ENCODE assay signal across 8 cellular contexts in the genomic region with DNA sequence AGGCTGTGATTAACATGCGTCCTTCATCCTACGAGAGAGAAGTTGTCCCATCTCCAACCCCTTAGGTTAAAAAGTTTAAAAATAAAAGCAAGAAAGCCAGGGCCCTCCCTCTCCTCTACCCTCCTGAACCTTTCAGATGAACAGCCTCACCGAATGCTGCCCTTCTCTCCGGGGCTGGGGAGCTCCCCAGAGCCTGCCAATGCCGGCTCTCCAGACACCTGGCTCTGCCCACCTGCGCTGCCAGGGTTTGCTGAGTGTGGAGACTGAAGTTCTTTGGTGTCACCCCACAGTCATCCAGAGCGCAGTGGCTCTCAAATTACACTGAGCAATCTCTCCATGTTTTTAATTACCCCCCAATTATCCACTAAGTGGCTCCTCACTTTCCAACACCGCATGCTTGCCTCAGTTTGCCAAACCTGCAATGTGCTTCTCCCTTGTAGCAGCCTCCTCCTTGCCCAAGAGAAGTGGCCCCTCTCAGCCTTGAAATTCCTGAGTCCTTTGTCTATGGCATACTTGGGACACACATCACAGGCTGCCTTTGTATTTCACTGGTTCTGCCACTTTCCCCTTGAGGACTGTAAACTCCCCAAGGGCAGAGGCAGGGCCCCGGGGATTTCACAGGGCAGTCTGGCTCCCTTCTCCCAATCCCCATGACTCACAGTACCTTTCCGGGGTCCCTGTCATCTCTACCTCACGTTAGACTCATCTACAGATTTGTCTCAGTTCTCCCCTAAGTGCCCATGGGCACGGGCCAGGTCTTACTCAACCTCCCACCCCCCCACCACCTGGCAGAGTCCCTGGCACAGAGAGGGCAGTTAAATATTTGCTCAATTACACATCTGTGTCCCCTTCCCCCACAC. TPM values are rescaled to one million over a fixed set of nuclear protein-coding genes. Genes with fewer than 3 reads are reported as not detected.
DNase-seq lines count a peak whose midpoint lies in the region; ATAC-seq and TF ChIP-seq lines count a peak whose summit lies in the region.

No MANE protein-coding gene starts in this region.

- peaks cover 17% of the 10 kb centered on the region for H3K36me3 ChIP-seq in upper lobe of right lung

- H3K27ac Mint-ChIP-seq in activated CD8-positive, alpha-beta T cell treated with anti-CD3 and anti-CD28 coated beads, Interleukin-2, amount 10 ng/mL, durations not matched to agents 7 days and 5 days, result peak overlapping the region; percentile 92
- peak overlapping the region; percentile 97 for H3K27ac Mint-ChIP-seq in nephron progenitor cell

- POLR2A ChIA-PET in activated CD8-positive, alpha-beta T cell treated with anti-CD3 and anti-CD28 coated beads, Interleukin-2, amount 10 ng/mL, durations not matched to agents 7 days and 5 days (lab: Charles Lee), result interaction anchor here (0.6 to 5.1 kb wide), 19 partner anchors 9 to 660 kb away, joined by 3 to 37 read pairs (median 6); no protein-coding TSS in a partner anchor

- peak overlapping the region; percentile 88 for H3K4me3 Mint-ChIP-seq in activated CD8-positive, alpha-beta T cell treated with anti-CD3 and anti-CD28 coated beads, Interleukin-2, amount 10 ng/mL, durations not matched to agents 7 days and 5 days
- peak overlapping the region; percentile 86 for H3K4me3 Mint-ChIP-seq in nephron progenitor cell

- no peak for ATAC-seq in activated CD8-positive, alpha-beta T cell treated with anti-CD3 and anti-CD28 coated beads, Interleukin-2, amount 10 ng/mL, durations not matched to agents 7 days and 5 days
- ATAC-seq in upper lobe of right lung, result peak; percentile 6

- peak overlapping the region; percentile 96 for H3K27ac ChIP-seq in upper lobe of right lung

- H3K4me1 Mint-ChIP-seq in activated CD8-positive, alpha-beta T cell treated with anti-CD3 and anti-CD28 coated beads, Interleukin-2, amount 10 ng/mL, durations not matched to agents 7 days and 5 days (ENCODE audit: low read depth), result peaks cover 63% of the 10 kb centered on the region
- peaks cover 37% of the 10 kb centered on the region for H3K4me1 Mint-ChIP-seq in nephron progenitor cell

- peaks cover 49% of the 10 kb centered on the region for H3K36me3 Mint-ChIP-seq in activated CD8-positive, alpha-beta T cell treated with anti-CD3 and anti-CD28 coated beads, Interleukin-2, amount 10 ng/mL, durations not matched to agents 7 days and 5 days (ENCODE audit: low read depth)
- H3K36me3 Mint-ChIP-seq in nephron progenitor cell (ENCODE audit: low read depth), result peaks cover 6% of the 10 kb centered on the region

- H3K27me3 ChIP-seq in upper lobe of right lung, result no peaks in the 10 kb centered on the region

- H3K9me3 ChIP-seq in upper lobe of right lung, result no peaks in the 10 kb centered on the region

- peak overlapping the region; percentile 83 for H3K4me3 ChIP-seq in epithelial cell of esophagus (ENCODE audit: low read length)
- peak overlapping the region; percentile 96 for H3K4me3 ChIP-seq in upper lobe of right lung

- in situ Hi-C loops in GM13977 (cut with MboI; ENCODE audit: low pct_unique_long_range_greater_than_20kb, low sequenced_read_pairs, unreplicated experiment), result no loop called here

- peak; percentile 69 for DNase-seq in DMS 273 (lab: John Stamatoyannopoulos, UW; ENCODE audit: unreplicated experiment)
- DNase-seq in NCI-H1092 treated with DMSO at 0.1 percent for 48 hours (lab: John Stamatoyannopoulos, UW), result peak; percentile 67
- DNase-seq in activated CD8-positive, alpha-beta T cell treated with anti-CD3 and anti-CD28 coated beads, Interleukin-2, amount 10 ng/mL, durations not matched to agents 7 days and 5 days, result peak; percentile 48
- DNase-seq in epithelial cell of esophagus (ENCODE audit: low read depth), result peak; percentile 86
- no peak for DNase-seq in nephron progenitor cell
- DNase-seq in upper lobe of right lung, result peak; percentile 88
- no peak for DNase-seq in GM13977 (ENCODE audit: low spot score)
- DNase-seq in posterior vena cava (ENCODE audit: low spot score), result no peak

- no peaks in the 10 kb centered on the region for H3K9me3 Mint-ChIP-seq in activated CD8-positive, alpha-beta T cell treated with anti-CD3 and anti-CD28 coated beads, Interleukin-2, amount 10 ng/mL, durations not matched to agents 7 days and 5 days (ENCODE audit: insufficient read depth)
- H3K9me3 Mint-ChIP-seq in nephron progenitor cell, result no peaks in the 10 kb centered on the region

- H3K27me3 Mint-ChIP-seq in activated CD8-positive, alpha-beta T cell treated with anti-CD3 and anti-CD28 coated beads, Interleukin-2, amount 10 ng/mL, durations not matched to agents 7 days and 5 days (ENCODE audit: low read depth), result no peaks in the 10 kb centered on the region
- no peaks in the 10 kb centered on the region for H3K27me3 Mint-ChIP-seq in nephron progenitor cell (ENCODE audit: low read depth, poor library complexity)

- intact Hi-C loops in upper lobe of right lung (cut with DNase I) (loop anchor here (5.0 to 10.0 kb wide), 2 partner anchors 51 to 82 kb away; no protein-coding TSS in a partner anchor), posterior vena cava (cut with DNase I) (loop anchor here (2.0 to 5.0 kb wide), 3 partner anchors 58 to 82 kb away; no protein-coding TSS in a partner anchor)

- H3K4me1 ChIP-seq in upper lobe of right lung, result peaks cover 58% of the 10 kb centered on the region

- TF ChIP-seq CTCF in epithelial cell of esophagus (IDR thresholded peaks at IDR 0.05; ENCODE audit: insufficient read depth, low read depth, low read length, missing control alignments) (no peak), nephron progenitor cell (IDR thresholded peaks at IDR 0.05) (no peak), upper lobe of right lung (IDR thresholded peaks at IDR 0.05) (no peak), GM13977 (IDR thresholded peaks at IDR 0.05; ENCODE audit: extremely low read depth, insufficient read depth, missing control alignments) (no peak)

- CTCF ChIA-PET in activated CD8-positive, alpha-beta T cell treated with anti-CD3 and anti-CD28 coated beads, Interleukin-2, amount 10 ng/mL, durations not matched to agents 7 days and 5 days (lab: Charles Lee), result interaction anchor here (0.7 to 2.9 kb wide), 17 partner anchors 9 to 85 kb away, joined by 3 to 28 read pairs (median 4); no protein-coding TSS in a partner anchor

RNA-seq across cellular contexts. Expression of a gene that starts 2.0 kb away (rescaled TPM):
- 100 to 1,000 TPM; 857 to 883 TPM for total RNA-seq in activated CD8-positive, alpha-beta T cell treated with anti-CD3 and anti-CD28 coated beads, Interleukin-2, amount 10 ng/mL, durations not matched to agents 7 days and 5 days
- total RNA-seq in upper lobe of right lung, result 842 TPM
- 100 to 1,000 TPM; 831 to 938 TPM for total RNA-seq in posterior vena cava

Comparison
In these comparisons a context has a peak if more than half of its experiments do, and no peak if none do; other contexts are left out.
1. DNase-seq: peak in DMS 273 (single experiment), NCI-H1092 treated with DMSO at 0.1 percent for 48 hours (single experiment), activated CD8-positive, alpha-beta T cell treated with anti-CD3 and anti-CD28 coated beads, Interleukin-2, amount 10 ng/mL, durations not matched to agents 7 days and 5 days (single experiment), epithelial cell of esophagus (single experiment) and upper lobe of right lung (single experiment); none in nephron progenitor cell (single experiment), GM13977 (single experiment) and posterior vena cava (single experiment).